Comparison of ENCODE assay signal across 1 cellular context in genomic region chr12:45338272-45338671, GRCh38.
TF ChIP-seq lines count a peak whose summit lies in the region.

No MANE protein-coding gene starts in this region.

TF ChIP-seq in IMR-90, 13 proteins besides CTCF, POLR2A, EP300 and RAD21:
- TF ChIP-seq CHD1 (IDR thresholded peaks at IDR 0.05; ENCODE audit: low read depth, low read length), result no peak
- no peak for TF ChIP-seq NFE2L2 (IDR thresholded peaks at IDR 0.05; ENCODE audit: low read depth, low read length)
- no peak for TF ChIP-seq USF2 (IDR thresholded peaks at IDR 0.05; ENCODE audit: low read depth, low read length)
- TF ChIP-seq MAFK (IDR thresholded peaks at IDR 0.05; ENCODE audit: low read depth, low read length), result no peak
- TF ChIP-seq ELK1 (IDR thresholded peaks at IDR 0.05; ENCODE audit: borderline replicate concordance, low read depth, low read length), result no peak
- no peak for TF ChIP-seq RFX5 (IDR thresholded peaks at IDR 0.05; ENCODE audit: low read depth, low read length)
- TF ChIP-seq RCOR1 (IDR thresholded peaks at IDR 0.05; ENCODE audit: insufficient replicate concordance, low read length), result no peak
- TF ChIP-seq MAZ (IDR thresholded peaks at IDR 0.05; ENCODE audit: borderline replicate concordance, low read depth, low read length), result no peak
- no peak for TF ChIP-seq MXI1 (IDR thresholded peaks at IDR 0.05; ENCODE audit: borderline replicate concordance, low read depth, low read length)
